In genomic region chr2:46877619-46878113, GRCh38 we compare ENCODE assay signal across 1 cellular context.
TF ChIP-seq lines count a peak whose summit lies in the region.

No MANE protein-coding gene starts in this region.

TF ChIP-seq in HepG2, 621 proteins besides CTCF, POLR2A, EP300 and RAD21 (continued from another document and continues in another):
- TF ChIP-seq, protein P1, sequence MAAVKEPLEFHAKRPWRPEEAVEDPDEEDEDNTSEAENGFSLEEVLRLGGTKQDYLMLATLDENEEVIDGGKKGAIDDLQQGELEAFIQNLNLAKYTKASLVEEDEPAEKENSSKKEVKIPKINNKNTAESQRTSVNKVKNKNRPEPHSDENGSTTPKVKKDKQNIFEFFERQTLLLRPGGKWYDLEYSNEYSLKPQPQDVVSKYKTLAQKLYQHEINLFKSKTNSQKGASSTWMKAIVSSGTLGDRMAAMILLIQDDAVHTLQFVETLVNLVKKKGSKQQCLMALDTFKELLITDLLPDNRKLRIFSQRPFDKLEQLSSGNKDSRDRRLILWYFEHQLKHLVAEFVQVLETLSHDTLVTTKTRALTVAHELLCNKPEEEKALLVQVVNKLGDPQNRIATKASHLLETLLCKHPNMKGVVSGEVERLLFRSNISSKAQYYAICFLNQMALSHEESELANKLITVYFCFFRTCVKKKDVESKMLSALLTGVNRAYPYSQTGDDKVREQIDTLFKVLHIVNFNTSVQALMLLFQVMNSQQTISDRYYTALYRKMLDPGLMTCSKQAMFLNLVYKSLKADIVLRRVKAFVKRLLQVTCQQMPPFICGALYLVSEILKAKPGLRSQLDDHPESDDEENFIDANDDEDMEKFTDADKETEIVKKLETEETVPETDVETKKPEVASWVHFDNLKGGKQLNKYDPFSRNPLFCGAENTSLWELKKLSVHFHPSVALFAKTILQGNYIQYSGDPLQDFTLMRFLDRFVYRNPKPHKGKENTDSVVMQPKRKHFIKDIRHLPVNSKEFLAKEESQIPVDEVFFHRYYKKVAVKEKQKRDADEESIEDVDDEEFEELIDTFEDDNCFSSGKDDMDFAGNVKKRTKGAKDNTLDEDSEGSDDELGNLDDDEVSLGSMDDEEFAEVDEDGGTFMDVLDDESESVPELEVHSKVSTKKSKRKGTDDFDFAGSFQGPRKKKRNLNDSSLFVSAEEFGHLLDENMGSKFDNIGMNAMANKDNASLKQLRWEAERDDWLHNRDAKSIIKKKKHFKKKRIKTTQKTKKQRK (IDR thresholded peaks at IDR 0.05; ENCODE audit: low read length): no peak
- TF ChIP-seq NR3C1 (CRISPR knock-in tag; IDR thresholded peaks at IDR 0.05): no peak
- no peak for TF ChIP-seq ZNF703 (CRISPR knock-in tag; IDR thresholded peaks at IDR 0.05; ENCODE audit: borderline replicate concordance)
- no peak for TF ChIP-seq KAT2B (IDR thresholded peaks at IDR 0.05; ENCODE audit: borderline replicate concordance, low read depth, low read length)
- TF ChIP-seq CBX5 (CRISPR knock-in tag; IDR thresholded peaks at IDR 0.05; ENCODE audit: borderline replicate concordance): no peak
- no peak for TF ChIP-seq REPIN1 (CRISPR knock-in tag; IDR thresholded peaks at IDR 0.05; ENCODE audit: borderline replicate concordance, low read depth)
- 0 out of 2 replicates have a peak, but pooled peaks have one; percentile 11 for TF ChIP-seq TCF7L2 (IDR thresholded peaks at IDR 0.05; ENCODE audit: low read depth, low read length)
- TF ChIP-seq ZNF30 (CRISPR knock-in tag; IDR thresholded peaks at IDR 0.05): no peak
- peak; percentile 95 for TF ChIP-seq HNRNPL (IDR thresholded peaks at IDR 0.05; ENCODE audit: low read depth, low read length)
- TF ChIP-seq KLF13 (CRISPR knock-in tag; IDR thresholded peaks at IDR 0.05): no peak
- TF ChIP-seq ZNF468 (CRISPR knock-in tag; IDR thresholded peaks at IDR 0.05): no peak
- 0 out of 2 replicates have a peak, but pooled peaks have one; percentile 20 for TF ChIP-seq SKIL (CRISPR knock-in tag; IDR thresholded peaks at IDR 0.05; ENCODE audit: borderline replicate concordance)
- TF ChIP-seq THAP7 (CRISPR knock-in tag; IDR thresholded peaks at IDR 0.05): no peak
- no peak for TF ChIP-seq ZNF660 (CRISPR knock-in tag; IDR thresholded peaks at IDR 0.05; ENCODE audit: borderline replicate concordance, low read depth)
- TF ChIP-seq BRCA1 (CRISPR knock-in tag; IDR thresholded peaks at IDR 0.05): no peak
- no peak for TF ChIP-seq BRF2 (CRISPR knock-in tag; IDR thresholded peaks at IDR 0.05)
- TF ChIP-seq CCDC6 (CRISPR knock-in tag; IDR thresholded peaks at IDR 0.05): no peak
- TF ChIP-seq PRMT3 (CRISPR knock-in tag; IDR thresholded peaks at IDR 0.05; ENCODE audit: borderline replicate concordance, low read depth): no peak
- no peak for TF ChIP-seq ZBTB40 (IDR thresholded peaks at IDR 0.05)
- no peak for TF ChIP-seq ZBTB40 (CRISPR knock-in tag; IDR thresholded peaks at IDR 0.05)
- no peak for TF ChIP-seq CEBPB (IDR thresholded peaks at IDR 0.05; ENCODE audit: borderline replicate concordance, low read depth, low read length)
- no peak for TF ChIP-seq ZNF484 (CRISPR knock-in tag; IDR thresholded peaks at IDR 0.05; ENCODE audit: borderline replicate concordance, low read depth)
- peak in 1 of 2 experiments; percentile 69; a peak in 1 of 4 replicates for TF ChIP-seq KLF16 (CRISPR knock-in tag; IDR thresholded peaks at IDR 0.05)
- no peak for TF ChIP-seq ZNF772 (CRISPR knock-in tag; IDR thresholded peaks at IDR 0.05)
- 0 out of 2 replicates have a peak, but pooled peaks have one; percentile 7 for TF ChIP-seq GABPA (IDR thresholded peaks at IDR 0.05; ENCODE audit: low read depth, low read length)
- TF ChIP-seq GABPA (CRISPR knock-in tag; IDR thresholded peaks at IDR 0.05; ENCODE audit: low read depth): no peak
- no peak for TF ChIP-seq ZNF816 (CRISPR knock-in tag; IDR thresholded peaks at IDR 0.05; ENCODE audit: borderline replicate concordance)
- no peak for TF ChIP-seq ZSCAN22 (CRISPR knock-in tag; IDR thresholded peaks at IDR 0.05)
- TF ChIP-seq ZFP82 (CRISPR knock-in tag; IDR thresholded peaks at IDR 0.05; ENCODE audit: borderline replicate concordance): no peak
- no peak for TF ChIP-seq JARID2 (CRISPR knock-in tag; IDR thresholded peaks at IDR 0.05; ENCODE audit: insufficient replicate concordance)
- TF ChIP-seq PHF20 (CRISPR knock-in tag; IDR thresholded peaks at IDR 0.05): no peak
- no peak for TF ChIP-seq TBP (CRISPR knock-in tag; IDR thresholded peaks at IDR 0.05)
- TF ChIP-seq ATF7-NPFF (CRISPR knock-in tag; IDR thresholded peaks at IDR 0.05; ENCODE audit: low read depth): no peak
- TF ChIP-seq MAFG (CRISPR knock-in tag; IDR thresholded peaks at IDR 0.05): no peak
- TF ChIP-seq, protein P2, sequence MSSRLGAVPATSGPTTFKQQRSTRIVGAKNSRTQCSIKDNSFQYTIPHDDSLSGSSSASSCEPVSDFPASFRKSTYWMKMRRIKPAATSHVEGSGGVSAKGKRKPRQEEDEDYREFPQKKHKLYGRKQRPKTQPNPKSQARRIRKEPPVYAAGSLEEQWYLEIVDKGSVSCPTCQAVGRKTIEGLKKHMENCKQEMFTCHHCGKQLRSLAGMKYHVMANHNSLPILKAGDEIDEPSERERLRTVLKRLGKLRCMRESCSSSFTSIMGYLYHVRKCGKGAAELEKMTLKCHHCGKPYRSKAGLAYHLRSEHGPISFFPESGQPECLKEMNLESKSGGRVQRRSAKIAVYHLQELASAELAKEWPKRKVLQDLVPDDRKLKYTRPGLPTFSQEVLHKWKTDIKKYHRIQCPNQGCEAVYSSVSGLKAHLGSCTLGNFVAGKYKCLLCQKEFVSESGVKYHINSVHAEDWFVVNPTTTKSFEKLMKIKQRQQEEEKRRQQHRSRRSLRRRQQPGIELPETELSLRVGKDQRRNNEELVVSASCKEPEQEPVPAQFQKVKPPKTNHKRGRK (CRISPR knock-in tag; IDR thresholded peaks at IDR 0.05): no peak
- TF ChIP-seq ZNF274 (CRISPR knock-in tag; IDR thresholded peaks at IDR 0.05): no peak
- TF ChIP-seq, protein P3, sequence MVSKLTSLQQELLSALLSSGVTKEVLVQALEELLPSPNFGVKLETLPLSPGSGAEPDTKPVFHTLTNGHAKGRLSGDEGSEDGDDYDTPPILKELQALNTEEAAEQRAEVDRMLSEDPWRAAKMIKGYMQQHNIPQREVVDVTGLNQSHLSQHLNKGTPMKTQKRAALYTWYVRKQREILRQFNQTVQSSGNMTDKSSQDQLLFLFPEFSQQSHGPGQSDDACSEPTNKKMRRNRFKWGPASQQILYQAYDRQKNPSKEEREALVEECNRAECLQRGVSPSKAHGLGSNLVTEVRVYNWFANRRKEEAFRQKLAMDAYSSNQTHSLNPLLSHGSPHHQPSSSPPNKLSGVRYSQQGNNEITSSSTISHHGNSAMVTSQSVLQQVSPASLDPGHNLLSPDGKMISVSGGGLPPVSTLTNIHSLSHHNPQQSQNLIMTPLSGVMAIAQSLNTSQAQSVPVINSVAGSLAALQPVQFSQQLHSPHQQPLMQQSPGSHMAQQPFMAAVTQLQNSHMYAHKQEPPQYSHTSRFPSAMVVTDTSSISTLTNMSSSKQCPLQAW (CRISPR knock-in tag; IDR thresholded peaks at IDR 0.05): no peak
- no peak for TF ChIP-seq PLRG1 (conservative IDR thresholded peaks at IDR 0.05)
- TF ChIP-seq ZNF629 (CRISPR knock-in tag; conservative IDR thresholded peaks at IDR 0.05): no peak
- TF ChIP-seq ZNF34 (CRISPR knock-in tag; IDR thresholded peaks at IDR 0.05; ENCODE audit: borderline replicate concordance): no peak
- no peak for TF ChIP-seq ZNF766 (CRISPR knock-in tag; IDR thresholded peaks at IDR 0.05; ENCODE audit: borderline replicate concordance)
- TF ChIP-seq ZNF264 (CRISPR knock-in tag; IDR thresholded peaks at IDR 0.05): no peak
- no peak for TF ChIP-seq HBP1 (CRISPR knock-in tag; IDR thresholded peaks at IDR 0.05; ENCODE audit: low read depth)
- no peak for TF ChIP-seq SAFB2 (CRISPR knock-in tag; IDR thresholded peaks at IDR 0.05; ENCODE audit: borderline replicate concordance, low read depth)
- TF ChIP-seq NR2F1 (CRISPR knock-in tag; IDR thresholded peaks at IDR 0.05): no peak
